In genomic region chr19:13149628-13150186, GRCh38 we compare ENCODE assay signal across 8 cellular contexts. TPM values are rescaled to one million over a fixed set of nuclear protein-coding genes. Genes with fewer than 3 reads are reported as not detected.
DNase-seq lines count a peak whose midpoint lies in the region; ATAC-seq and TF ChIP-seq lines count a peak whose summit lies in the region.

No MANE protein-coding gene starts in this region.

- H3K27ac ChIP-seq in DND-41 (ENCODE audit: low read length): peak overlapping the region; percentile 74
- peak overlapping the region; percentile 100 for H3K27ac ChIP-seq in lower lobe of right lung
- H3K27ac ChIP-seq in thoracic aorta: peak overlapping the region; percentile 100

- DNase-seq in DND-41 (peak; percentile 43), HEK293T (ENCODE audit: extremely low spot score) (no peak), RKO (ENCODE audit: low spot score) (peak; percentile 82), choroid plexus epithelial cell (ENCODE audit: low read depth) (peak; percentile 51), lower lobe of right lung (peak; percentile 87), thoracic aorta (ENCODE audit: low spot score) (no peak), NCI-H1694 (lab: John Stamatoyannopoulos, UW) (no peak), COLO829 (ENCODE audit: low spot score) (no peak)

- peaks cover 33% of the 10 kb centered on the region for H3K79me2 ChIP-seq in DND-41 (ENCODE audit: insufficient read depth, low read length)

- H3K27me3 ChIP-seq in DND-41 (ENCODE audit: insufficient read depth, low read length, poor library complexity) (peaks cover 16% of the 10 kb centered on the region), lower lobe of right lung (ENCODE audit: low read depth) (no peaks in the 10 kb centered on the region), thoracic aorta (replicated peaks; ENCODE audit: insufficient read depth) (no peaks in the 10 kb centered on the region)

- peaks cover 18% of the 10 kb centered on the region for H3K36me3 ChIP-seq in DND-41 (ENCODE audit: insufficient read depth, low read length)
- H3K36me3 ChIP-seq in lower lobe of right lung: peaks cover 11% of the 10 kb centered on the region
- H3K36me3 ChIP-seq in thoracic aorta: peaks cover 2% of the 10 kb centered on the region

- POLR2A ChIA-PET in HEK293T (lab: Yijun Ruan, JAX): interaction anchor here (1.1 to 2.5 kb wide), 4 partner anchors 13 to 45 kb away, joined by 3 to 15 read pairs (median 8); partner anchors contain the start of gene NACC1

- H2AFZ ChIP-seq in DND-41 (ENCODE audit: low read depth, low read length): peak overlapping the region; percentile 74

- CTCF ChIA-PET in HEK293T (lab: Yijun Ruan, JAX): interaction anchor here (0.7 to 1.2 kb wide), 3 partner anchors 13 to 184 kb away, joined by 3 read pairs; no protein-coding TSS in a partner anchor

- intact Hi-C loops in lower lobe of right lung (cut with DNase I): no loop called here

- peaks cover 19% of the 10 kb centered on the region for H4K20me1 ChIP-seq in DND-41 (ENCODE audit: insufficient read depth, low read length)

- H3K9ac ChIP-seq in DND-41 (ENCODE audit: low read depth, low read length): peak overlapping the region; percentile 87

- peak overlapping the region; percentile 54 to 68 for H3K4me3 ChIP-seq in DND-41 (ENCODE audit: low read depth in 1 of 2, low read length in 2 of 2)
- peak overlapping the region; percentile 92 for H3K4me3 ChIP-seq in choroid plexus epithelial cell (ENCODE audit: low read depth, low read length)
- H3K4me3 ChIP-seq in lower lobe of right lung: peak overlapping the region; percentile 97
- H3K4me3 ChIP-seq in thoracic aorta: peak overlapping the region; percentile 100

- ATAC-seq in DND-41 (ENCODE audit: insufficient read depth, low read depth): peak; percentile 4
- peak; percentile 2 for ATAC-seq in lower lobe of right lung
- no peak for ATAC-seq in thoracic aorta (ENCODE audit: insufficient number of reproducible peaks, low FRiP score, low read depth)

- H3K4me1 ChIP-seq in DND-41 (ENCODE audit: insufficient read depth, low read length) (peaks cover 45% of the 10 kb centered on the region), lower lobe of right lung (peaks cover 11% of the 10 kb centered on the region), thoracic aorta (ENCODE audit: control insufficient read depth in 1 of 2, low read depth in 2 of 2) (peaks cover 16 to 18% of the 10 kb centered on the region in 2 donors)

- H3K4me2 ChIP-seq in DND-41 (ENCODE audit: insufficient read depth, low read length): peak overlapping the region; percentile 100

- H3K9me3 ChIP-seq in DND-41 (ENCODE audit: insufficient read depth, low read length, severe bottlenecking) (no peaks in the 10 kb centered on the region), lower lobe of right lung (no peaks in the 10 kb centered on the region), thoracic aorta (no peaks in the 10 kb centered on the region)

- TF ChIP-seq CTCF in DND-41 (IDR thresholded peaks at IDR 0.05; ENCODE audit: borderline replicate concordance, extremely low read depth, low read length, poor library complexity, severe bottlenecking): no peak
- no peak for TF ChIP-seq CTCF in choroid plexus epithelial cell (conservative IDR thresholded peaks at IDR 0.05; ENCODE audit: low read depth, low read length)
- no peak for TF ChIP-seq CTCF in lower lobe of right lung (IDR thresholded peaks at IDR 0.05)
- TF ChIP-seq CTCF in thoracic aorta (IDR thresholded peaks at IDR 0.05): no peak

TF ChIP-seq in HEK293T, 16 proteins besides CTCF, POLR2A, EP300 and RAD21:
- TF ChIP-seq L3MBTL2 (conservative IDR thresholded peaks at IDR 0.05): peak; percentile 25; the same call in 1 of the 2 replicates
- no peak for TF ChIP-seq ARNT (IDR thresholded peaks at IDR 0.05)

RNA-seq across cellular contexts. Expression of gene STX10, which starts 0.5 kb away (rescaled TPM):
- 82.7 TPM for total RNA-seq in lower lobe of right lung
- total RNA-seq in thoracic aorta: 10 to 100 TPM; 30.8 to 83.4 TPM

RNA-seq across cellular contexts. Expression of gene IER2, which starts 0.5 kb away (rescaled TPM):
- total RNA-seq in lower lobe of right lung: 80.2 TPM
- total RNA-seq in thoracic aorta: 100 to 1,000 TPM; 125 to 440 TPM

RNA-seq across cellular contexts. Expression of gene NACC1, which starts 31.6 kb away (rescaled TPM):
- total RNA-seq in lower lobe of right lung (35.2 TPM), thoracic aorta (10 to 100 TPM; 27.2 to 28.8 TPM)

RNA-seq across cellular contexts. Expression of gene TRMT1, which starts 33.2 kb away (rescaled TPM):
- 29.3 TPM for total RNA-seq in lower lobe of right lung
- 10 to 100 TPM; 35.3 to 52.3 TPM for total RNA-seq in thoracic aorta

RNA-seq across cellular contexts. Expression of gene LYL1, which starts 47.0 kb away (rescaled TPM):
- 27.2 TPM for total RNA-seq in lower lobe of right lung
- total RNA-seq in thoracic aorta: 10 to 100 TPM; 10.6 to 36.1 TPM

Comparison
In these comparisons a context has a peak if more than half of its experiments do, and no peak if none do; other contexts are left out.
1. DNase-seq: peak in DND-41 (single experiment), RKO (single experiment), choroid plexus epithelial cell (single experiment) and lower lobe of right lung (single experiment); none in HEK293T (single experiment), thoracic aorta (single experiment), NCI-H1694 (single experiment) and COLO829 (single experiment).
2. Peak in every context shown above with its lines, with median percentiles within 50 percentile points of each other: H3K27ac ChIP-seq and H3K4me3 ChIP-seq.